ENCODE assay signal across 1 cellular context in genomic region chr4:10120943-10121567, GRCh38.
TF ChIP-seq lines count a peak whose summit lies in the region.

No MANE protein-coding gene starts in this region.

TF ChIP-seq in HepG2, 621 proteins besides CTCF, POLR2A, EP300 and RAD21 (continued from another document and continues in another):
- TF ChIP-seq NR3C1 (CRISPR knock-in tag; IDR thresholded peaks at IDR 0.05) = no peak
- TF ChIP-seq GFI1 (CRISPR knock-in tag; IDR thresholded peaks at IDR 0.05; ENCODE audit: borderline replicate concordance) = no peak
- TF ChIP-seq ZMYM4 (CRISPR knock-in tag; IDR thresholded peaks at IDR 0.05) = peak; percentile 32; the same call in 1 of the 2 replicates
- peak; percentile 73 for TF ChIP-seq RARA (CRISPR knock-in tag; IDR thresholded peaks at IDR 0.05)
- TF ChIP-seq, protein P1, sequence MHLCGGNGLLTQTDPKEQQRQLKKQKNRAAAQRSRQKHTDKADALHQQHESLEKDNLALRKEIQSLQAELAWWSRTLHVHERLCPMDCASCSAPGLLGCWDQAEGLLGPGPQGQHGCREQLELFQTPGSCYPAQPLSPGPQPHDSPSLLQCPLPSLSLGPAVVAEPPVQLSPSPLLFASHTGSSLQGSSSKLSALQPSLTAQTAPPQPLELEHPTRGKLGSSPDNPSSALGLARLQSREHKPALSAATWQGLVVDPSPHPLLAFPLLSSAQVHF (CRISPR knock-in tag; IDR thresholded peaks at IDR 0.05) = no peak
- TF ChIP-seq REPIN1 (CRISPR knock-in tag; IDR thresholded peaks at IDR 0.05; ENCODE audit: borderline replicate concordance, low read depth) = no peak
- peak; percentile 51; the same call in 1 of the 2 replicates for TF ChIP-seq ARID4A (CRISPR knock-in tag; IDR thresholded peaks at IDR 0.05; ENCODE audit: borderline replicate concordance)
- no peak for TF ChIP-seq ZNF10 (CRISPR knock-in tag; IDR thresholded peaks at IDR 0.05; ENCODE audit: borderline replicate concordance, low read depth)
- peak; percentile 46; the same call in 1 of the 2 replicates for TF ChIP-seq KAT7 (CRISPR knock-in tag; IDR thresholded peaks at IDR 0.05; ENCODE audit: borderline replicate concordance)
- TF ChIP-seq THAP11 (CRISPR knock-in tag; IDR thresholded peaks at IDR 0.05) = no peak
- 0 out of 2 replicates have a peak, but pooled peaks have one; percentile 10 for TF ChIP-seq GABPB1 (CRISPR knock-in tag; IDR thresholded peaks at IDR 0.05)
- 0 out of 2 replicates have a peak, but pooled peaks have one; percentile 12 for TF ChIP-seq ZNF614 (CRISPR knock-in tag; IDR thresholded peaks at IDR 0.05; ENCODE audit: borderline replicate concordance)
- TF ChIP-seq, protein P2, sequence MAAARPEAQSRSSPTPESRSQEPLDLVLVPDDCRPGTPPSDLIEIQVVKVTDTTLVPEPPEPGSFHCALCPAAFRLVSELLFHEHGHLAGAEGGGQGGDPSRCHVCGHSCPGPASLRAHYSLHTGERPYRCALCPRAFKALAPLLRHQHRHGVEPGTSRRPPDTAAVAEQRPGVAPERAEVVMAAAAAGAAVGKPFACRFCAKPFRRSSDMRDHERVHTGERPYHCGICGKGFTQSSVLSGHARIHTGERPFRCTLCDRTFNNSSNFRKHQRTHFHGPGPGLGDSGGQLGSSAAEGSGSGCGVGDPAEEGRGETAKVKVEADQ (CRISPR knock-in tag; IDR thresholded peaks at IDR 0.05; ENCODE audit: borderline replicate concordance) = no peak; the same call in none of the 2 replicates
- TF ChIP-seq, protein P3, sequence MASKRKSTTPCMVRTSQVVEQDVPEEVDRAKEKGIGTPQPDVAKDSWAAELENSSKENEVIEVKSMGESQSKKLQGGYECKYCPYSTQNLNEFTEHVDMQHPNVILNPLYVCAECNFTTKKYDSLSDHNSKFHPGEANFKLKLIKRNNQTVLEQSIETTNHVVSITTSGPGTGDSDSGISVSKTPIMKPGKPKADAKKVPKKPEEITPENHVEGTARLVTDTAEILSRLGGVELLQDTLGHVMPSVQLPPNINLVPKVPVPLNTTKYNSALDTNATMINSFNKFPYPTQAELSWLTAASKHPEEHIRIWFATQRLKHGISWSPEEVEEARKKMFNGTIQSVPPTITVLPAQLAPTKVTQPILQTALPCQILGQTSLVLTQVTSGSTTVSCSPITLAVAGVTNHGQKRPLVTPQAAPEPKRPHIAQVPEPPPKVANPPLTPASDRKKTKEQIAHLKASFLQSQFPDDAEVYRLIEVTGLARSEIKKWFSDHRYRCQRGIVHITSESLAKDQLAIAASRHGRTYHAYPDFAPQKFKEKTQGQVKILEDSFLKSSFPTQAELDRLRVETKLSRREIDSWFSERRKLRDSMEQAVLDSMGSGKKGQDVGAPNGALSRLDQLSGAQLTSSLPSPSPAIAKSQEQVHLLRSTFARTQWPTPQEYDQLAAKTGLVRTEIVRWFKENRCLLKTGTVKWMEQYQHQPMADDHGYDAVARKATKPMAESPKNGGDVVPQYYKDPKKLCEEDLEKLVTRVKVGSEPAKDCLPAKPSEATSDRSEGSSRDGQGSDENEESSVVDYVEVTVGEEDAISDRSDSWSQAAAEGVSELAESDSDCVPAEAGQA (IDR thresholded peaks at IDR 0.05; ENCODE audit: low read depth) = 0 out of 2 replicates have a peak, but pooled peaks have one; percentile 31
- TF ChIP-seq, protein P3 (CRISPR knock-in tag; IDR thresholded peaks at IDR 0.05; ENCODE audit: borderline replicate concordance) = no peak
- no peak for TF ChIP-seq ZNF607 (CRISPR knock-in tag; IDR thresholded peaks at IDR 0.05; ENCODE audit: borderline replicate concordance)
- TF ChIP-seq ZNF761 (CRISPR knock-in tag; conservative IDR thresholded peaks at IDR 0.05) = 0 out of 2 replicates have a peak, but pooled peaks have one; percentile 42
- 0 out of 2 replicates have a peak, but pooled peaks have one; percentile 48 for TF ChIP-seq ZNF772 (CRISPR knock-in tag; IDR thresholded peaks at IDR 0.05)
- peak; percentile 55 for TF ChIP-seq SAP130 (CRISPR knock-in tag; IDR thresholded peaks at IDR 0.05; ENCODE audit: low read depth)
- no peak for TF ChIP-seq KDM4B (CRISPR knock-in tag; IDR thresholded peaks at IDR 0.05)
- TF ChIP-seq, protein P4, sequence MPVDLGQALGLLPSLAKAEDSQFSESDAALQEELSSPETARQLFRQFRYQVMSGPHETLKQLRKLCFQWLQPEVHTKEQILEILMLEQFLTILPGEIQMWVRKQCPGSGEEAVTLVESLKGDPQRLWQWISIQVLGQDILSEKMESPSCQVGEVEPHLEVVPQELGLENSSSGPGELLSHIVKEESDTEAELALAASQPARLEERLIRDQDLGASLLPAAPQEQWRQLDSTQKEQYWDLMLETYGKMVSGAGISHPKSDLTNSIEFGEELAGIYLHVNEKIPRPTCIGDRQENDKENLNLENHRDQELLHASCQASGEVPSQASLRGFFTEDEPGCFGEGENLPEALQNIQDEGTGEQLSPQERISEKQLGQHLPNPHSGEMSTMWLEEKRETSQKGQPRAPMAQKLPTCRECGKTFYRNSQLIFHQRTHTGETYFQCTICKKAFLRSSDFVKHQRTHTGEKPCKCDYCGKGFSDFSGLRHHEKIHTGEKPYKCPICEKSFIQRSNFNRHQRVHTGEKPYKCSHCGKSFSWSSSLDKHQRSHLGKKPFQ (CRISPR knock-in tag; IDR thresholded peaks at IDR 0.05; ENCODE audit: insufficient replicate concordance) = no peak
- TF ChIP-seq THYN1 (CRISPR knock-in tag; IDR thresholded peaks at IDR 0.05; ENCODE audit: borderline replicate concordance, low read depth) = no peak
- no peak for TF ChIP-seq AHDC1 (CRISPR knock-in tag; IDR thresholded peaks at IDR 0.05; ENCODE audit: borderline replicate concordance)
- no peak for TF ChIP-seq NFRKB (IDR thresholded peaks at IDR 0.05)
- TF ChIP-seq ATAD3A (CRISPR knock-in tag; IDR thresholded peaks at IDR 0.05) = no peak
- TF ChIP-seq ZBTB7B (CRISPR knock-in tag; IDR thresholded peaks at IDR 0.05) = 0 out of 2 replicates have a peak, but pooled peaks have one; percentile 29
- TF ChIP-seq SP140L (CRISPR knock-in tag; IDR thresholded peaks at IDR 0.05; ENCODE audit: borderline replicate concordance) = no peak
- no peak for TF ChIP-seq KLF11 (CRISPR knock-in tag; IDR thresholded peaks at IDR 0.05)
- peak; percentile 64; the same call in 1 of the 3 replicates for TF ChIP-seq MXI1 (IDR thresholded peaks at IDR 0.05; ENCODE audit: borderline replicate concordance, low read depth, low read length)
- no peak for TF ChIP-seq ZNF333 (CRISPR knock-in tag; IDR thresholded peaks at IDR 0.05; ENCODE audit: borderline replicate concordance)
- TF ChIP-seq ZNF589 (CRISPR knock-in tag; conservative IDR thresholded peaks at IDR 0.05) = no peak
- TF ChIP-seq E2F5 (CRISPR knock-in tag; conservative IDR thresholded peaks at IDR 0.05) = no peak
- no peak for TF ChIP-seq NFIB (CRISPR knock-in tag; IDR thresholded peaks at IDR 0.05; ENCODE audit: borderline replicate concordance)
- no peak for TF ChIP-seq MAZ (IDR thresholded peaks at IDR 0.05; ENCODE audit: borderline replicate concordance, low read depth, low read length)
- 0 out of 2 replicates have a peak, but pooled peaks have one; percentile 13 for TF ChIP-seq MAZ (CRISPR knock-in tag; IDR thresholded peaks at IDR 0.05; ENCODE audit: low read depth)
- TF ChIP-seq, protein P5, sequence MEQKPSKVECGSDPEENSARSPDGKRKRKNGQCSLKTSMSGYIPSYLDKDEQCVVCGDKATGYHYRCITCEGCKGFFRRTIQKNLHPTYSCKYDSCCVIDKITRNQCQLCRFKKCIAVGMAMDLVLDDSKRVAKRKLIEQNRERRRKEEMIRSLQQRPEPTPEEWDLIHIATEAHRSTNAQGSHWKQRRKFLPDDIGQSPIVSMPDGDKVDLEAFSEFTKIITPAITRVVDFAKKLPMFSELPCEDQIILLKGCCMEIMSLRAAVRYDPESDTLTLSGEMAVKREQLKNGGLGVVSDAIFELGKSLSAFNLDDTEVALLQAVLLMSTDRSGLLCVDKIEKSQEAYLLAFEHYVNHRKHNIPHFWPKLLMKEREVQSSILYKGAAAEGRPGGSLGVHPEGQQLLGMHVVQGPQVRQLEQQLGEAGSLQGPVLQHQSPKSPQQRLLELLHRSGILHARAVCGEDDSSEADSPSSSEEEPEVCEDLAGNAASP (CRISPR knock-in tag; IDR thresholded peaks at IDR 0.05; ENCODE audit: borderline replicate concordance) = no peak; the same call in 1 of the 2 replicates
- no peak for TF ChIP-seq ZNF670 (CRISPR knock-in tag; IDR thresholded peaks at IDR 0.05; ENCODE audit: borderline replicate concordance)
